ENCODE assay signal across 1 cellular context in the genomic region with DNA sequence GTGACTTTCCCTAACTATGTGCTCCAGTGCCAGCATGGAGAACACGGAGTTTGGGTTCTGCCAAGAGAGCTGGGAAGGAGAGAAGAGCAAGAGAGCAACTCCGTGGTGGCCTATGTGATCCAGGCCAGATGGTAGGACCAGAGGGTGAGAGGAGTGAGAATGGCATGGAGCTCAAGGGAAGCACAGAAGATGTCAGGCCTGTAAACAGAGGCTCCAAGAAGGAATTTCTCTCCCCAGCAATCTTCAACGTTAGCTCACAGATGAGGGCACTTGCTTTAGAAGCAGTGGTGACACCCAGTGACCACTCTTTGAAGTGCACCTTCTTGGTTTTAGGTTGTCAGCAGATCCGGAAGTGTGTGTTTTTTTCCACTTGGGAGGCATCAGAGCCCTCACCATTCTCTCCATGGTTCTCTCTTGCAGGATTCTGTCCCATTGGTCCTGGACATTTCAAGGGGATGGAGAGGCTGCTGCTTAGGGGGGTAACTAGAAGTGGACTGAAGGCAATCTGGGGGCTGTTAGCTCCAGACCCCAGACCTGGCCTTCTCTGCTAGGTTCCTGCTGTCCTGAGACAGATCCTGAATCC.
TF ChIP-seq lines count a peak whose summit lies in the region.

No MANE protein-coding gene starts in this region.

TF ChIP-seq in HEK293T, 16 proteins besides CTCF, POLR2A, EP300 and RAD21 (continued from another document):
- TF ChIP-seq FOXK2 (IDR thresholded peaks at IDR 0.05) (no peak), SUZ12 (IDR thresholded peaks at IDR 0.05) (no peak), CTBP1 (IDR thresholded peaks at IDR 0.05; ENCODE audit: borderline replicate concordance) (no peak), NFRKB (IDR thresholded peaks at IDR 0.05) (no peak)
- TF ChIP-seq, protein P1, sequence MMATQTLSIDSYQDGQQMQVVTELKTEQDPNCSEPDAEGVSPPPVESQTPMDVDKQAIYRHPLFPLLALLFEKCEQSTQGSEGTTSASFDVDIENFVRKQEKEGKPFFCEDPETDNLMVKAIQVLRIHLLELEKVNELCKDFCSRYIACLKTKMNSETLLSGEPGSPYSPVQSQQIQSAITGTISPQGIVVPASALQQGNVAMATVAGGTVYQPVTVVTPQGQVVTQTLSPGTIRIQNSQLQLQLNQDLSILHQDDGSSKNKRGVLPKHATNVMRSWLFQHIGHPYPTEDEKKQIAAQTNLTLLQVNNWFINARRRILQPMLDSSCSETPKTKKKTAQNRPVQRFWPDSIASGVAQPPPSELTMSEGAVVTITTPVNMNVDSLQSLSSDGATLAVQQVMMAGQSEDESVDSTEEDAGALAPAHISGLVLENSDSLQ (IDR thresholded peaks at IDR 0.05) = no peak
